Comparison of ENCODE assay signal across 1 cellular context in genomic region chr7:32539366-32539765, GRCh38.
TF ChIP-seq lines count a peak whose summit lies in the region.

No MANE protein-coding gene starts in this region.

TF ChIP-seq in K562, 482 proteins besides CTCF, POLR2A, EP300 and RAD21 (continued from another document and continues in another):
- TF ChIP-seq, protein P1, sequence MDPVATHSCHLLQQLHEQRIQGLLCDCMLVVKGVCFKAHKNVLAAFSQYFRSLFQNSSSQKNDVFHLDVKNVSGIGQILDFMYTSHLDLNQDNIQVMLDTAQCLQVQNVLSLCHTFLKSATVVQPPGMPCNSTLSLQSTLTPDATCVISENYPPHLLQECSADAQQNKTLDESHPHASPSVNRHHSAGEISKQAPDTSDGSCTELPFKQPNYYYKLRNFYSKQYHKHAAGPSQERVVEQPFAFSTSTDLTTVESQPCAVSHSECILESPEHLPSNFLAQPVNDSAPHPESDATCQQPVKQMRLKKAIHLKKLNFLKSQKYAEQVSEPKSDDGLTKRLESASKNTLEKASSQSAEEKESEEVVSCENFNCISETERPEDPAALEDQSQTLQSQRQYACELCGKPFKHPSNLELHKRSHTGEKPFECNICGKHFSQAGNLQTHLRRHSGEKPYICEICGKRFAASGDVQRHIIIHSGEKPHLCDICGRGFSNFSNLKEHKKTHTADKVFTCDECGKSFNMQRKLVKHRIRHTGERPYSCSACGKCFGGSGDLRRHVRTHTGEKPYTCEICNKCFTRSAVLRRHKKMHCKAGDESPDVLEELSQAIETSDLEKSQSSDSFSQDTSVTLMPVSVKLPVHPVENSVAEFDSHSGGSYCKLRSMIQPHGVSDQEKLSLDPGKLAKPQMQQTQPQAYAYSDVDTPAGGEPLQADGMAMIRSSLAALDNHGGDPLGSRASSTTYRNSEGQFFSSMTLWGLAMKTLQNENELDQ (CRISPR knock-in tag; IDR thresholded peaks at IDR 0.05; ENCODE audit: borderline replicate concordance) = no peak
- TF ChIP-seq, protein P2, sequence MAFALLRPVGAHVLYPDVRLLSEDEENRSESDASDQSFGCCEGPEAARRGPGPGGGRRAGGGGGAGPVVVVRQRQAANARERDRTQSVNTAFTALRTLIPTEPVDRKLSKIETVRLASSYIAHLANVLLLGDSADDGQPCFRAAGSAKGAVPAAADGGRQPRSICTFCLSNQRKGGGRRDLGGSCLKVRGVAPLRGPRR (CRISPR knock-in tag; IDR thresholded peaks at IDR 0.05) = no peak
- TF ChIP-seq ZNF274 (IDR thresholded peaks at IDR 0.05; ENCODE audit: borderline replicate concordance, low read depth, low read length) (no peak), MCM2 (IDR thresholded peaks at IDR 0.05; ENCODE audit: low read depth) (no peak), BRCA1 (IDR thresholded peaks at IDR 0.05) (no peak), BRCA1 (CRISPR knock-in tag; IDR thresholded peaks at IDR 0.05) (no peak), DNMT1 (IDR thresholded peaks at IDR 0.05) (no peak), KAT8 (IDR thresholded peaks at IDR 0.05; ENCODE audit: low read depth) (no peak), ESRRB (CRISPR knock-in tag; IDR thresholded peaks at IDR 0.05; ENCODE audit: borderline replicate concordance) (no peak), ZBTB34 (CRISPR knock-in tag; IDR thresholded peaks at IDR 0.05) (no peak), ZNF253 (CRISPR knock-in tag; conservative IDR thresholded peaks at IDR 0.05) (no peak), TSHZ1 (CRISPR knock-in tag; IDR thresholded peaks at IDR 0.05) (peak; percentile 38; the same call in 1 of the 2 replicates), SP2 (IDR thresholded peaks at IDR 0.05; ENCODE audit: extremely low read depth, low read depth, low read length, poor library complexity, severe bottlenecking) (no peak), ATF7 (IDR thresholded peaks at IDR 0.05) (no peak), ZNF75A (CRISPR knock-in tag; IDR thresholded peaks at IDR 0.05) (no peak), DACH1 (IDR thresholded peaks at IDR 0.05; ENCODE audit: partially characterized antibody) (no peak), ELF4 (CRISPR knock-in tag; IDR thresholded peaks at IDR 0.05) (no peak), TGIF2 (CRISPR knock-in tag; IDR thresholded peaks at IDR 0.05) (no peak), BCL6 (CRISPR knock-in tag; IDR thresholded peaks at IDR 0.05) (0 out of 2 replicates have a peak, but pooled peaks have one; percentile 43), ESRRA (IDR thresholded peaks at IDR 0.05; ENCODE audit: borderline replicate concordance, low read depth) (no peak), PHB2 (IDR thresholded peaks at IDR 0.05; ENCODE audit: low read depth) (no peak), TAF1 (IDR thresholded peaks at IDR 0.05; ENCODE audit: control insufficient read depth, extremely low read depth, insufficient read depth, low read length, severe bottlenecking) (no peak), ZC3H8 (IDR thresholded peaks at IDR 0.05) (no peak), RCOR1 (IDR thresholded peaks at IDR 0.05; ENCODE audit: borderline replicate concordance in 1 of 2, low read depth in 2 of 2, low read length in 2 of 2) (no peak), SMAD4 (CRISPR knock-in tag; conservative IDR thresholded peaks at IDR 0.05) (peak; percentile 85), CTCFL (IDR thresholded peaks at IDR 0.05; ENCODE audit: borderline replicate concordance, insufficient read depth, low read depth, low read length, poor library complexity, severe bottlenecking) (no peak)
- TF ChIP-seq, protein P3, sequence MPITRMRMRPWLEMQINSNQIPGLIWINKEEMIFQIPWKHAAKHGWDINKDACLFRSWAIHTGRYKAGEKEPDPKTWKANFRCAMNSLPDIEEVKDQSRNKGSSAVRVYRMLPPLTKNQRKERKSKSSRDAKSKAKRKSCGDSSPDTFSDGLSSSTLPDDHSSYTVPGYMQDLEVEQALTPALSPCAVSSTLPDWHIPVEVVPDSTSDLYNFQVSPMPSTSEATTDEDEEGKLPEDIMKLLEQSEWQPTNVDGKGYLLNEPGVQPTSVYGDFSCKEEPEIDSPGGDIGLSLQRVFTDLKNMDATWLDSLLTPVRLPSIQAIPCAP (CRISPR knock-in tag; IDR thresholded peaks at IDR 0.05; ENCODE audit: borderline replicate concordance) = no peak
- TF ChIP-seq, protein P4, sequence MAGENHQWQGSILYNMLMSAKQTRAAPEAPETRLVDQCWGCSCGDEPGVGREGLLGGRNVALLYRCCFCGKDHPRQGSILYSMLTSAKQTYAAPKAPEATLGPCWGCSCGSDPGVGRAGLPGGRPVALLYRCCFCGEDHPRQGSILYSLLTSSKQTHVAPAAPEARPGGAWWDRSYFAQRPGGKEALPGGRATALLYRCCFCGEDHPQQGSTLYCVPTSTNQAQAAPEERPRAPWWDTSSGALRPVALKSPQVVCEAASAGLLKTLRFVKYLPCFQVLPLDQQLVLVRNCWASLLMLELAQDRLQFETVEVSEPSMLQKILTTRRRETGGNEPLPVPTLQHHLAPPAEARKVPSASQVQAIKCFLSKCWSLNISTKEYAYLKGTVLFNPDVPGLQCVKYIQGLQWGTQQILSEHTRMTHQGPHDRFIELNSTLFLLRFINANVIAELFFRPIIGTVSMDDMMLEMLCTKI (IDR thresholded peaks at IDR 0.05; ENCODE audit: partially characterized antibody) = no peak
- TF ChIP-seq, protein P5, sequence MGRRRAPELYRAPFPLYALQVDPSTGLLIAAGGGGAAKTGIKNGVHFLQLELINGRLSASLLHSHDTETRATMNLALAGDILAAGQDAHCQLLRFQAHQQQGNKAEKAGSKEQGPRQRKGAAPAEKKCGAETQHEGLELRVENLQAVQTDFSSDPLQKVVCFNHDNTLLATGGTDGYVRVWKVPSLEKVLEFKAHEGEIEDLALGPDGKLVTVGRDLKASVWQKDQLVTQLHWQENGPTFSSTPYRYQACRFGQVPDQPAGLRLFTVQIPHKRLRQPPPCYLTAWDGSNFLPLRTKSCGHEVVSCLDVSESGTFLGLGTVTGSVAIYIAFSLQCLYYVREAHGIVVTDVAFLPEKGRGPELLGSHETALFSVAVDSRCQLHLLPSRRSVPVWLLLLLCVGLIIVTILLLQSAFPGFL (CRISPR knock-in tag; IDR thresholded peaks at IDR 0.05) = no peak
- TF ChIP-seq, protein P6, sequence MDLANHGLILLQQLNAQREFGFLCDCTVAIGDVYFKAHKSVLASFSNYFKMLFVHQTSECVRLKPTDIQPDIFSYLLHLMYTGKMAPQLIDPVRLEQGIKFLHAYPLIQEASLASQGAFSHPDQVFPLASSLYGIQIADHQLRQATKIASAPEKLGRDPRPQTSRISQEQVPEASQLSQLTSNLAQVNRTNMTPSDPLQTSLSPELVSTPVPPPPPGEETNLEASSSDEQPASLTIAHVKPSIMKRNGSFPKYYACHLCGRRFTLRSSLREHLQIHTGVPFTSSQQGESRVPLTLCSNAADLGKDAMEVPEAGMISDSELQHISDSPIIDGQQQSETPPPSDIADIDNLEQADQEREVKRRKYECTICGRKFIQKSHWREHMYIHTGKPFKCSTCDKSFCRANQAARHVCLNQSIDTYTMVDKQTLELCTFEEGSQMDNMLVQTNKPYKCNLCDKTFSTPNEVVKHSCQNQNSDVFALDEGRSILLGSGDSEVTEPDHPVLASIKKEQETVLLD (IDR thresholded peaks at IDR 0.05) = no peak
- TF ChIP-seq, protein P7, sequence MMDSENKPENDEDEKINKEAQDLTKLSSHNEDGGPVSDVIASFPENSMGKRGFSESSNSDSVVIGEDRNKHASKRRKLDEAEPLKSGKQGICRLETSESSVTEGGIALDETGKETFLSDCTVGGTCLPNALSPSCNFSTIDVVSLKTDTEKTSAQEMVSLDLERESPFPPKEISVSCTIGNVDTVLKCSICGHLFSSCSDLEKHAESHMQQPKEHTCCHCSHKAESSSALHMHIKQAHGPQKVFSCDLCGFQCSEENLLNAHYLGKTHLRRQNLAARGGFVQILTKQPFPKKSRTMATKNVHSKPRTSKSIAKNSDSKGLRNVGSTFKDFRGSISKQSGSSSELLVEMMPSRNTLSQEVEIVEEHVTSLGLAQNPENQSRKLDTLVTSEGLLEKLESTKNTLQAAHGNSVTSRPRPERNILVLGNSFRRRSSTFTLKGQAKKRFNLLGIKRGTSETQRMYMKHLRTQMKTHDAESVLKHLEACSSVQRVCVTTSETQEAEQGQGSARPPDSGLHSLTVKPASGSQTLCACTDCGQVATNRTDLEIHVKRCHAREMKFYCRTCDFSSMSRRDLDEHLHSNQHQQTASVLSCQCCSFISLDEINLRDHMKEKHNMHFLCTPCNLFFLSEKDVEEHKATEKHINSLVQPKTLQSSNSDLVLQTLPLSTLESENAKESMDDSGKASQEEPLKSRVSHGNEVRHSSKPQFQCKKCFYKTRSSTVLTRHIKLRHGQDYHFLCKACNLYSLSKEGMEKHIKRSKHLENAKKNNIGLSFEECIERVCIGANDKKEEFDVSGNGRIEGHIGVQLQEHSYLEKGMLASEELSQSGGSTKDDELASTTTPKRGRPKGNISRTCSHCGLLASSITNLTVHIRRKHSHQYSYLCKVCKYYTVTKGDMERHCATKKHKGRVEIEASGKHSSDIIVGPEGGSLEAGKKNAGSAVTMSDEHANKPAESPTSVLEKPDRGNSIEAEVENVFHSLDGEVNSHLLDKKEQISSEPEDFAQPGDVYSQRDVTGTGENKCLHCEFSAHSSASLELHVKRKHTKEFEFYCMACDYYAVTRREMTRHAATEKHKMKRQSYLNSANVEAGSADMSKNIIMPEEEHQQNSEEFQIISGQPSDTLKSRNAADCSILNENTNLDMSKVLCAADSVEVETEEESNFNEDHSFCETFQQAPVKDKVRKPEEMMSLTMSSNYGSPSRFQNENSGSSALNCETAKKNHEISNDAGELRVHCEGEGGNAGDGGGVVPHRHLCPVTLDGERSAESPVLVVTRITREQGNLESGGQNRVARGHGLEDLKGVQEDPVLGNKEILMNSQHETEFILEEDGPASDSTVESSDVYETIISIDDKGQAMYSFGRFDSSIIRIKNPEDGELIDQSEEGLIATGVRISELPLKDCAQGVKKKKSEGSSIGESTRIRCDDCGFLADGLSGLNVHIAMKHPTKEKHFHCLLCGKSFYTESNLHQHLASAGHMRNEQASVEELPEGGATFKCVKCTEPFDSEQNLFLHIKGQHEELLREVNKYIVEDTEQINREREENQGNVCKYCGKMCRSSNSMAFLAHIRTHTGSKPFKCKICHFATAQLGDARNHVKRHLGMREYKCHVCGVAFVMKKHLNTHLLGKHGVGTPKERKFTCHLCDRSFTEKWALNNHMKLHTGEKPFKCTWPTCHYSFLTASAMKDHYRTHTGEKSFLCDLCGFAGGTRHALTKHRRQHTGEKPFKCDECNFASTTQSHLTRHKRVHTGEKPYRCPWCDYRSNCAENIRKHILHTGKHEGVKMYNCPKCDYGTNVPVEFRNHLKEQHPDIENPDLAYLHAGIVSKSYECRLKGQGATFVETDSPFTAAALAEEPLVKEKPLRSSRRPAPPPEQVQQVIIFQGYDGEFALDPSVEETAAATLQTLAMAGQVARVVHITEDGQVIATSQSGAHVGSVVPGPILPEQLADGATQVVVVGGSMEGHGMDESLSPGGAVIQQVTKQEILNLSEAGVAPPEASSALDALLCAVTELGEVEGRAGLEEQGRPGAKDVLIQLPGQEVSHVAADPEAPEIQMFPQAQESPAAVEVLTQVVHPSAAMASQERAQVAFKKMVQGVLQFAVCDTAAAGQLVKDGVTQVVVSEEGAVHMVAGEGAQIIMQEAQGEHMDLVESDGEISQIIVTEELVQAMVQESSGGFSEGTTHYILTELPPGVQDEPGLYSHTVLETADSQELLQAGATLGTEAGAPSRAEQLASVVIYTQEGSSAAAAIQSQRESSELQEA (IDR thresholded peaks at IDR 0.05; ENCODE audit: low read depth) = no peak
- TF ChIP-seq, protein P8, sequence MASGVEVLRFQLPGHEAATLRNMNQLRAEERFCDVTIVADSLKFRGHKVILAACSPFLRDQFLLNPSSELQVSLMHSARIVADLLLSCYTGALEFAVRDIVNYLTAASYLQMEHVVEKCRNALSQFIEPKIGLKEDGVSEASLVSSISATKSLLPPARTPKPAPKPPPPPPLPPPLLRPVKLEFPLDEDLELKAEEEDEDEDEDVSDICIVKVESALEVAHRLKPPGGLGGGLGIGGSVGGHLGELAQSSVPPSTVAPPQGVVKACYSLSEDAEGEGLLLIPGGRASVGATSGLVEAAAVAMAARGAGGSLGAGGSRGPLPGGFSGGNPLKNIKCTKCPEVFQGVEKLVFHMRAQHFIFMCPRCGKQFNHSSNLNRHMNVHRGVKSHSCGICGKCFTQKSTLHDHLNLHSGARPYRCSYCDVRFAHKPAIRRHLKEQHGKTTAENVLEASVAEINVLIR (CRISPR knock-in tag; IDR thresholded peaks at IDR 0.05) = no peak
